ENCODE assay signal across 13 cellular contexts in the genomic region with DNA sequence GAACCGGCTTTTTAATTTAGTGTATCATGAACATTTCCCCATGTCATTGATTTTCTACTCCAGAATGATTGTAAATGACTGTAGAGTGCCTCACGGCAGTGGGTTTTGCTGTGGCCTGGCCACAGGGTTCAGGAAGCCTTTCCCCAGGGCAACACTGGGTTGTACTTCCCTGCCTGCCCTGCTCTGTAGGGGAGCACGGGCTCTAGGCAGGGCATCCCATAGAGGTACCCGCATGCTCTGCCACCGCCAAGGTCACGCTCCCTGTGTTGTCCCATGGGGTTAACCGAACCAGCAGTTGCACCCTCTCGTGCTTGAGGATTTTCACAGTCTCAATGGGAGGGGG.
DNase-seq lines count a peak whose midpoint lies in the region; ATAC-seq and TF ChIP-seq lines count a peak whose summit lies in the region.
"Had no signal": no experiment of that assay in that cellular context is flagged by ENCODE, and none has a peak within 500 bp of the region (broad histone marks: within the 10 kb centered on the region; RNA-seq: fewer than 3 reads in every experiment).

No MANE protein-coding gene starts in this region.

- H3K27me3 ChIP-seq in foreskin keratinocyte = no peaks in the 10 kb centered on the region
- H3K27me3 ChIP-seq in tibial artery = no peaks in the 10 kb centered on the region

- no peaks in the 10 kb centered on the region for H3K36me3 ChIP-seq in tibial artery

- TF ChIP-seq CTCF in foreskin keratinocyte (conservative IDR thresholded peaks at IDR 0.05) = no peak
- TF ChIP-seq CTCF in tibial artery (IDR thresholded peaks at IDR 0.05) = no peak

- H3K27ac ChIP-seq in foreskin keratinocyte = no peak overlapping the region
- peak overlapping the region; percentile 80 to 82 for H3K27ac ChIP-seq in tibial artery

- ATAC-seq in foreskin keratinocyte = peak; percentile 8

- intact Hi-C loops in tibial artery (cut with DNase I; ENCODE audit: low total_unique reads) = no loop called here

- no peaks in the 10 kb centered on the region for H3K9me3 ChIP-seq in tibial artery

- H3K4me1 ChIP-seq in foreskin keratinocyte (peaks cover 4% of the 10 kb centered on the region), tibial artery (peaks cover 0 to 58% (median 19%) of the 10 kb centered on the region in 4 donors)

- DNase-seq in stimulated activated CD4-positive, alpha-beta T cell treated with anti-CD3 and anti-CD28 coated beads, Interleukin-12 subunit alpha, Interleukin-12 subunit beta, amount 100 ng/mL, for 4 hours = peak; percentile 2
- DNase-seq in stimulated activated CD4-positive, alpha-beta T cell treated with anti-CD3 and anti-CD28 coated beads, Interleukin-15, amount 100 ng/mL, for 24 hours = no peak
- DNase-seq in activated CD4-positive, alpha-beta T cell treated with anti-CD3 and anti-CD28 coated beads, Interleukin-2, amount 50 U/mL, for 4 hours = peak; percentile 1 to 3
- DNase-seq in foreskin keratinocyte (no peak), tibial artery (no peak), SHP77 treated with DMSO at 0.1 percent for 48 hours (lab: John Stamatoyannopoulos, UW) (no peak), activated gamma-delta T cell (lab: John Stamatoyannopoulos, UW) (no peak), COLO668 (lab: John Stamatoyannopoulos, UW; ENCODE audit: unreplicated experiment) (no peak)
- DNase-seq: aorta, GF-D8, GM23248, KG1, NCI-H510A treated with DMSO at 0.1 percent for 48 hours had no signal

- H3K4me3 ChIP-seq in tibial artery = no peak overlapping the region
- H3K4me3 ChIP-seq: GM23248 had no signal

Comparison
In these comparisons a context has a peak if more than half of its experiments do, and no peak if none do; other contexts are left out.
1. DNase-seq: peak in stimulated activated CD4-positive, alpha-beta T cell treated with anti-CD3 and anti-CD28 coated beads, Interleukin-12 subunit alpha, Interleukin-12 subunit beta, amount 100 ng/mL, for 4 hours (single experiment) and activated CD4-positive, alpha-beta T cell treated with anti-CD3 and anti-CD28 coated beads, Interleukin-2, amount 50 U/mL, for 4 hours (2 of 2); none in stimulated activated CD4-positive, alpha-beta T cell treated with anti-CD3 and anti-CD28 coated beads, Interleukin-15, amount 100 ng/mL, for 24 hours (single experiment), foreskin keratinocyte (0 of 2), tibial artery (0 of 2), SHP77 treated with DMSO at 0.1 percent for 48 hours (single experiment), activated gamma-delta T cell (single experiment) and COLO668 (single experiment).